29 cellular contexts compared by ENCODE assay signal in the genomic region with DNA sequence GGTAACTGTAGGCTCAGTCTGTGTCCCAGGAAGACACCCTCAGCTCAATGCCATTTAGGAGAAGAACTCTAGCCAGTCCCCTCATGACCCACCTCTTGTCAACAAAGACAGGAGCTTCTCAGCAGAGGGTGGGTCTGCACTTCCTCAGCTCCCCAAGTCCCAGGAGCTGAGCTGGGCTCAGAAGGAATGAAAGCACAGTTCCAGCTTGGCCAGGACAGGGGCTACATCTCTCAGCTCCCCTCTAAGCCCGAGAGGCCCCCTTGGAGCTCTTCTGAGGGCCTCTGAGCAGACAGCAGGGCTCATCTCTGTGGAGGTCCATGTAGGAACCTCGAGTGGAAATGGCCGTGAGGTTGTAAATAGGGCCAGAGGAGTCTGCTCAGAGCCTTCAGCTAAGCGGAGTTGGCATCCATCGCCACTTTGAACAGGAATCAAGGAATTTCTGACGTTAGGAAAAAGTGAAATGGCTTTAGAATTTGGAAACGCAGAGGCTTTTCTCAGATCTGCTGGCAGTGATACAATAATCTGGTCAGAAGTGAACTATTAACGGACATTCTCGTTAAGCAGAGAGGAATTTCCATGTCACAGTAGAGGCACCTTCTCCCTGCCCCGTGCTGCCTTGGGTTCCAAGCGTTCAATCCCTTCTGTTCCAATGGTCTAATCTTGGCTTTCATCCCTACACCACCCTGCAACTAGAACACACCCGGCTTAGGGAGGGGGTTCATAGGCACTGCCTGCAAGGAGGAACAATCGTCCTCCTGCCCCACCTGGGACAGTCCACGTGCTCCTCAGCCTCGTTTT.
A peak's percentile ranks its signal among the peaks of the same experiment; 100 is the strongest.
DNase-seq lines count a peak whose midpoint lies in the region; ATAC-seq and TF ChIP-seq lines count a peak whose summit lies in the region.
"Had no signal": no experiment of that assay in that cellular context is flagged by ENCODE, and none has a peak within 500 bp of the region (broad histone marks: within the 10 kb centered on the region; RNA-seq: fewer than 3 reads in every experiment).

No MANE protein-coding gene starts in this region.

- peaks cover 34% of the 10 kb centered on the region for H3K4me1 ChIP-seq in rectal smooth muscle tissue (ENCODE audit: control insufficient read depth, insufficient read depth, low read length)
- H3K4me1 ChIP-seq: SJSA1 had no signal

- H3K4me3 ChIP-seq in AG10803 (ENCODE audit: low read length) (no peak overlapping the region), fibroblast of the aortic adventitia (ENCODE audit: low read depth, low read length) (no peak overlapping the region), rectal smooth muscle tissue (ENCODE audit: low read length) (no peak overlapping the region), H7 (ENCODE audit: insufficient read depth, low read depth, low read length) (no peak overlapping the region)
- H3K4me3 ChIP-seq: GM12878, SJSA1, vagina had no signal

- peak overlapping the region; percentile 55 for H3K27ac ChIP-seq in rectal smooth muscle tissue (ENCODE audit: low read depth, low read length)
- H3K27ac ChIP-seq: brain microvascular endothelial cell, epithelial cell of prostate, KMS-11, SJSA1, vagina had no signal

- TF ChIP-seq CTCF in AG10803 (conservative IDR thresholded peaks at IDR 0.05; ENCODE audit: low read length) = no peak
- TF ChIP-seq CTCF in fibroblast of the aortic adventitia (IDR thresholded peaks at IDR 0.05; ENCODE audit: insufficient read depth, low read length) = no peak

- H3K9ac ChIP-seq in rectal smooth muscle tissue (ENCODE audit: low read length) = no peak overlapping the region
- H3K9ac ChIP-seq: KMS-11 had no signal

- H3K27me3 ChIP-seq in rectal smooth muscle tissue (ENCODE audit: control insufficient read depth, insufficient read depth, low read length) = no peaks in the 10 kb centered on the region
- H3K27me3 ChIP-seq in H7 (ENCODE audit: control insufficient read depth, insufficient read depth, low read length) = no peaks in the 10 kb centered on the region
- H3K27me3 ChIP-seq: brain microvascular endothelial cell, vagina had no signal

- DNase-seq in AG10803 (ENCODE audit: low read depth) (peak; percentile 13), GM04503 (ENCODE audit: low read depth) (peak; percentile 3), fibroblast of the aortic adventitia (ENCODE audit: low read depth) (peak; percentile 39), anterior cingulate cortex (lab: John Stamatoyannopoulos, UW) (no peak), NCI-H2227 treated with DMSO at 0.1 percent for 48 hours (lab: John Stamatoyannopoulos, UW) (no peak), H7 (no peak)
- DNase-seq: activated CD8-positive, alpha-beta T cell treated with anti-CD3 and anti-CD28 coated beads for 36 hours; activated gamma-delta T cell; activated T-cell treated with anti-CD3 and anti-CD28 coated beads for 4 hours; brain microvascular endothelial cell; C1 segment of cervical spinal cord; Calu3; effector CD4-positive, alpha-beta T cell; NCI-H1436 treated with DMSO at 0.1 percent for 48 hours; NCI-H446; NCI-H774; occipital lobe; RPMI8226; stimulated activated CD4-positive, alpha-beta T cell treated with anti-CD3 and anti-CD28 coated beads, Interleukin-4, amount 100 ng/mL, for 1 hour; substantia nigra; T-helper 1 cell had no signal

- ATAC-seq in SK-N-SH treated with all-trans-retinoic acid at 6 μM for 48 hours = no peak
- ATAC-seq: activated CD4-positive, CD25-positive, alpha-beta regulatory T cell treated with anti-CD3 and anti-CD28 coated beads, Interleukin-2, amount 50 U/mL, for 24 hours; activated CD8-positive, alpha-beta T cell treated with anti-CD3 and anti-CD28 coated beads for 36 hours; GM12878 had no signal

- H3K36me3 ChIP-seq in rectal smooth muscle tissue (ENCODE audit: control insufficient read depth, insufficient read depth, low read length) (no peaks in the 10 kb centered on the region), H7 (replicated peaks; ENCODE audit: control insufficient read depth, insufficient read depth, low read length) (no peaks in the 10 kb centered on the region)
- H3K36me3 ChIP-seq: brain microvascular endothelial cell, SJSA1, vagina had no signal

TF ChIP-seq in SK-N-SH treated with all-trans-retinoic acid at 6 μM for 48 hours, 23 proteins besides CTCF, POLR2A, EP300 and RAD21:
- TF ChIP-seq, protein P1, sequence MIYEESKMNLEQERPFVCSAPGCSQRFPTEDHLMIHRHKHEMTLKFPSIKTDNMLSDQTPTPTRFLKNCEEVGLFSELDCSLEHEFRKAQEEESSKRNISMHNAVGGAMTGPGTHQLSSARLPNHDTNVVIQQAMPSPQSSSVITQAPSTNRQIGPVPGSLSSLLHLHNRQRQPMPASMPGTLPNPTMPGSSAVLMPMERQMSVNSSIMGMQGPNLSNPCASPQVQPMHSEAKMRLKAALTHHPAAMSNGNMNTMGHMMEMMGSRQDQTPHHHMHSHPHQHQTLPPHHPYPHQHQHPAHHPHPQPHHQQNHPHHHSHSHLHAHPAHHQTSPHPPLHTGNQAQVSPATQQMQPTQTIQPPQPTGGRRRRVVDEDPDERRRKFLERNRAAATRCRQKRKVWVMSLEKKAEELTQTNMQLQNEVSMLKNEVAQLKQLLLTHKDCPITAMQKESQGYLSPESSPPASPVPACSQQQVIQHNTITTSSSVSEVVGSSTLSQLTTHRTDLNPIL (CRISPR knock-in tag; IDR thresholded peaks at IDR 0.05; ENCODE audit: low read depth) = no peak
- TF ChIP-seq TOX (CRISPR knock-in tag; IDR thresholded peaks at IDR 0.05; ENCODE audit: borderline replicate concordance) = no peak
- TF ChIP-seq, protein P2, sequence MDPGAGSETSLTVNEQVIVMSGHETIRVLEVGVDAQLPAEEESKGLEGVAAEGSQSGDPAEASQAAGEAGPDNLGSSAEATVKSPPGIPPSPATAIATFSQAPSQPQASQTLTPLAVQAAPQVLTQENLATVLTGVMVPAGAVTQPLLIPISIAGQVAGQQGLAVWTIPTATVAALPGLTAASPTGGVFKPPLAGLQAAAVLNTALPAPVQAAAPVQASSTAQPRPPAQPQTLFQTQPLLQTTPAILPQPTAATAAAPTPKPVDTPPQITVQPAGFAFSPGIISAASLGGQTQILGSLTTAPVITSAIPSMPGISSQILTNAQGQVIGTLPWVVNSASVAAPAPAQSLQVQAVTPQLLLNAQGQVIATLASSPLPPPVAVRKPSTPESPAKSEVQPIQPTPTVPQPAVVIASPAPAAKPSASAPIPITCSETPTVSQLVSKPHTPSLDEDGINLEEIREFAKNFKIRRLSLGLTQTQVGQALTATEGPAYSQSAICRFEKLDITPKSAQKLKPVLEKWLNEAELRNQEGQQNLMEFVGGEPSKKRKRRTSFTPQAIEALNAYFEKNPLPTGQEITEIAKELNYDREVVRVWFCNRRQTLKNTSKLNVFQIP (CRISPR knock-in tag; IDR thresholded peaks at IDR 0.05; ENCODE audit: borderline replicate concordance, low read depth) = no peak
- no peak for TF ChIP-seq ZC3H10 (CRISPR knock-in tag; IDR thresholded peaks at IDR 0.05)
- TF ChIP-seq PPARA (CRISPR knock-in tag; IDR thresholded peaks at IDR 0.05; ENCODE audit: borderline replicate concordance) = no peak
- no peak for TF ChIP-seq ZFP30 (CRISPR knock-in tag; IDR thresholded peaks at IDR 0.05)
- no peak for TF ChIP-seq ZNF565 (CRISPR knock-in tag; conservative IDR thresholded peaks at IDR 0.05; ENCODE audit: low read depth)
- TF ChIP-seq GLIS3 (CRISPR knock-in tag; IDR thresholded peaks at IDR 0.05) = no peak
- no peak for TF ChIP-seq ISL1 (CRISPR knock-in tag; IDR thresholded peaks at IDR 0.05)
- TF ChIP-seq SNAI2 (CRISPR knock-in tag; IDR thresholded peaks at IDR 0.05) = no peak
- TF ChIP-seq ZNF8 (CRISPR knock-in tag; IDR thresholded peaks at IDR 0.05) = no peak

Comparison
In these comparisons a context has a peak if more than half of its experiments do, and no peak if none do; other contexts are left out.
1. DNase-seq: peak in AG10803 (single experiment), GM04503 (single experiment) and fibroblast of the aortic adventitia (single experiment); none in anterior cingulate cortex (0 of 58), NCI-H2227 treated with DMSO at 0.1 percent for 48 hours (single experiment) and H7 (single experiment).